Comparison of ENCODE assay signal across 23 cellular contexts in genomic region chr3:132382267-132382666, GRCh38. TPM values are rescaled to one million over a fixed set of nuclear protein-coding genes. Genes with fewer than 3 reads are reported as not detected.
A peak's percentile ranks its signal among the peaks of the same experiment; 100 is the strongest.
DNase-seq lines count a peak whose midpoint lies in the region; ATAC-seq and TF ChIP-seq lines count a peak whose summit lies in the region.
"Had no signal": no experiment of that assay in that cellular context is flagged by ENCODE, and none has a peak within 500 bp of the region (broad histone marks: within the 10 kb centered on the region; RNA-seq: fewer than 3 reads in every experiment).

No MANE protein-coding gene starts in this region.

- no peak overlapping the region for H4K5ac ChIP-seq in mesendoderm (ENCODE audit: low read length)

- WGBS in mesendoderm (ENCODE audit: extremely low coverage, insufficient coverage, low lambda C conversion rate): no CpG with 5 or more reads among the region's 4 CpGs

- no peak overlapping the region for H2BK5ac ChIP-seq in mesendoderm (ENCODE audit: low read length)

- H3K18ac ChIP-seq in mesendoderm (ENCODE audit: low read length): no peak overlapping the region

- H3K23ac ChIP-seq in mesendoderm (ENCODE audit: low read length): no peak overlapping the region

- no peak overlapping the region for H3K4ac ChIP-seq in mesendoderm (ENCODE audit: low read depth, low read length)

- H2BK120ac ChIP-seq in mesendoderm (ENCODE audit: low read depth, low read length): no peak overlapping the region

- no peaks in the 10 kb centered on the region for H3K79me1 ChIP-seq in mesendoderm (ENCODE audit: low read length)

- H3K27ac ChIP-seq in cardiac muscle cell (peak overlapping the region; percentile 71), mesendoderm (ENCODE audit: low read depth, low read length) (no peak overlapping the region)
- H3K27ac ChIP-seq: 22Rv1, BLaER1, KMS-11, Peyer's patch, SJCRH30 had no signal

- no peak for ATAC-seq in Right ventricle myocardium inferior
- ATAC-seq in HG03565 (IDR thresholded peaks at IDR 0.05; ENCODE audit: unreplicated experiment): no peak

- no peak for TF ChIP-seq CTCF in cardiac muscle cell (IDR thresholded peaks at IDR 0.05; ENCODE audit: low read depth, low read length)

- H2AK5ac ChIP-seq in mesendoderm (ENCODE audit: low read length): no peak overlapping the region

- H3K79me2 ChIP-seq in mesendoderm (ENCODE audit: control insufficient read depth, insufficient read depth, low read length): no peaks in the 10 kb centered on the region

- H3K56ac ChIP-seq in mesendoderm (ENCODE audit: low read length): no peak overlapping the region

- no peak overlapping the region for H4K8ac ChIP-seq in mesendoderm (ENCODE audit: low read depth, low read length)

- H3K36me3 ChIP-seq in cardiac muscle cell: no peaks in the 10 kb centered on the region
- H3K36me3 ChIP-seq in mesendoderm (ENCODE audit: control insufficient read depth, insufficient read depth, low read length): no peaks in the 10 kb centered on the region
- H3K36me3 ChIP-seq: Peyer's patch, SJCRH30 had no signal

- H3K4me2 ChIP-seq in mesendoderm (ENCODE audit: low read length): no peak overlapping the region
- H3K4me2 ChIP-seq: BLaER1, KMS-11 had no signal

- no peak overlapping the region for H3K9ac ChIP-seq in mesendoderm (ENCODE audit: low read length)
- H3K9ac ChIP-seq: BLaER1, KMS-11 had no signal

- H3K4me1 ChIP-seq in cardiac muscle cell (ENCODE audit: low read depth) (peaks cover 21% of the 10 kb centered on the region), mesendoderm (ENCODE audit: control insufficient read depth, low read depth, low read length) (no peaks in the 10 kb centered on the region)
- H3K4me1 ChIP-seq: Caco-2, Peyer's patch had no signal

- H3K27me3 ChIP-seq in cardiac muscle cell (no peaks in the 10 kb centered on the region), mesendoderm (ENCODE audit: insufficient read depth, low read length, poor library complexity) (no peaks in the 10 kb centered on the region)
- H3K27me3 ChIP-seq: BLaER1, Peyer's patch, SJCRH30 had no signal

- DNase-seq in cardiac muscle cell (ENCODE audit: low read depth in 1 of 2, low spot score in 1 of 2): no peak
- DNase-seq in Right ventricle myocardium inferior (ENCODE audit: missing footprints): no peak
- peak; percentile 90 for DNase-seq in NCI-H526 treated with DMSO at 0.1 percent for 48 hours (lab: John Stamatoyannopoulos, UW)
- DNase-seq in iPS DF 19.7 (ENCODE audit: low read depth, low spot score): peak; percentile 95
- DNase-seq in mesendoderm: peak; percentile 70
- no peak for DNase-seq in HUDEP-2 (lab: John Stamatoyannopoulos, UW; ENCODE audit: unreplicated experiment in 76 of 76)
- no peak for DNase-seq in NCI-H187 treated with DMSO at 0.1 percent for 48 hours (lab: John Stamatoyannopoulos, UW)
- DNase-seq: ACHN; Caco-2; CD4-positive, alpha-beta memory T cell; DMS 273 treated with DMSO at 0.1 percent for 48 hours; HFFc6; IMR-90; MV-4-11; NCI-H1417; NCI-H1694 treated with DMSO at 0.1 percent for 48 hours; NCI-H82; Peyer's patch; SJCRH30 had no signal

- H3K4me3 ChIP-seq in cardiac muscle cell (no peak overlapping the region), mesendoderm (ENCODE audit: low read length) (no peak overlapping the region)
- H3K4me3 ChIP-seq: BLaER1, Peyer's patch, SJCRH30 had no signal

- H2BK15ac ChIP-seq in mesendoderm (replicated peaks; ENCODE audit: low read depth): no peak overlapping the region

- intact Hi-C loops in Right ventricle myocardium inferior (cut with DNase I): no loop called here

- H3K9me3 ChIP-seq in cardiac muscle cell (ENCODE audit: low read depth): no peaks in the 10 kb centered on the region
- H3K9me3 ChIP-seq: Peyer's patch, SJCRH30 had no signal

RNA-seq across cellular contexts. Expression of gene DNAJC13, which starts 35.0 kb away (rescaled TPM):
- total RNA-seq in cardiac muscle cell (25.5 and 34.6 TPM in 2 replicates), Right ventricle myocardium inferior (28.1 TPM)
- polyA plus RNA-seq in cardiac muscle cell: 14.3 and 15.9 TPM in 2 replicates
- polyA plus RNA-seq in mesendoderm (2013, experiment 1 of 2): 11.2 TPM
- polyA plus RNA-seq in mesendoderm (2013, experiment 2 of 2): 10.7 TPM

Comparison
In these comparisons a context has a peak if more than half of its experiments do, and no peak if none do; other contexts are left out.
1. DNase-seq: peak in NCI-H526 treated with DMSO at 0.1 percent for 48 hours (single experiment), iPS DF 19.7 (single experiment) and mesendoderm (single experiment); none in cardiac muscle cell (0 of 2), Right ventricle myocardium inferior (single experiment), HUDEP-2 (0 of 76) and NCI-H187 treated with DMSO at 0.1 percent for 48 hours (single experiment).